In the genomic region with DNA sequence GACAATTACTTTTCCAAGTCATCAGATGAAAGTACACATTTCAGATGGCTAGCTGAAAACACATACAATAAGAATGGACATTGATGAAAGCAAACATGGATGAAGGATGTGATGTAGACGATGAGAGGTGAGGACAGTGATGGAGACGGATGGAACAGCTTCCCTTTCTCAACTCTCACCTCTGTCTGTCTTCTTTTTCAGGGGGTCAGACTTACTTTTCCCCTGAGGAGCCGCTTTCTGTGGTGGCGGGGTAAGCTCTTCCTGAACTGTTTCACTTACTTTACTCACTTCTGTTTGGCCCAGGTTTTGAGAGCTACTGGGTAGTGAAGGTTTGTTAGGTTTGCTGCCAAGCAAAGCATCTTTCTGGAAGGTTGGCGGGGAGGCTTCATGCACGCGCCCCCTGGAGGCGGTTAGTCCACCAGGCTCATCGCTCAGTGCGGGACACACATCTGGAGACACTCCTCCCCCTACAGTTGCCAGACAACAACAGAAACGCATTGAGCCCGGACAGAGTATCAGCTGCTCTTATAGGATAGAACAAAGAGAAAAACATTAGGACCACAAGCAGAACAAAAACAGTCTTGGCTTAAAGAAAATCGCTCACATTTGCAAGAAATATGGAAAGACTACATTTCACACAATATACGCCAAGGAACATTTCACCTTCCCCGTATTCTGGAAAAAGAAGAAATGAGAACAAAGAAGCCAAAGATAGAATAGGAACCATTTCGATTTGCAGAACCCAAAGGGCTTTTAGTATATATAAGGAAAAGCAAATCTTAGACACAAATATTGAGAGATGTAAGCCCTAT, we compare ENCODE assay signal across 7 cellular contexts.
DNase-seq lines count a peak whose midpoint lies in the region; ATAC-seq and TF ChIP-seq lines count a peak whose summit lies in the region.

No MANE protein-coding gene starts in this region.

- no peaks in the 10 kb centered on the region for H3K4me1 ChIP-seq in breast epithelium

- H3K4me3 ChIP-seq in WI38 (ENCODE audit: low read depth, low read length) = no peak overlapping the region
- H3K4me3 ChIP-seq in breast epithelium = no peak overlapping the region

- TF ChIP-seq POLR2A in breast epithelium (IDR thresholded peaks at IDR 0.05) = no peak

- no peaks in the 10 kb centered on the region for H3K9me3 ChIP-seq in breast epithelium

- TF ChIP-seq CTCF in WI38 (IDR thresholded peaks at IDR 0.05; ENCODE audit: low read depth, low read length) = peak; percentile 95
- TF ChIP-seq CTCF in breast epithelium (IDR thresholded peaks at IDR 0.05) = peak; percentile 39 to 72 (median 69)

- no peak overlapping the region for H3K27ac ChIP-seq in breast epithelium

- intact Hi-C loops in breast epithelium (cut with DNase I; ENCODE audit: low total_unique reads) = no loop called here

- no peaks in the 10 kb centered on the region for H3K27me3 ChIP-seq in breast epithelium

- H3K36me3 ChIP-seq in breast epithelium = peaks cover 6% of the 10 kb centered on the region

- DNase-seq in NCI-H2107 (lab: John Stamatoyannopoulos, UW) = peak; percentile 22
- peak; percentile 52 to 69 for DNase-seq in breast epithelium (ENCODE audit: low spot score in 2 of 2)
- peak; percentile 86 for DNase-seq in iris pigment epithelial cell (ENCODE audit: low read depth)
- DNase-seq in stimulated activated CD4-positive, alpha-beta T cell treated with anti-CD3 and anti-CD28 coated beads, Interleukin-15, amount 100 ng/mL, for 24 hours = peak; percentile 87

- peak; percentile 98 for ATAC-seq in GM18502 (IDR thresholded peaks at IDR 0.05; ENCODE audit: poor library complexity, unreplicated experiment)
- peak; percentile 98 for ATAC-seq in HG02798 (IDR thresholded peaks at IDR 0.05; ENCODE audit: poor library complexity, unreplicated experiment)

Comparison
In these comparisons a context has a peak if more than half of its experiments do, and no peak if none do; other contexts are left out.
1. DNase-seq: peak in every context shown above with its lines; median percentile 87 in stimulated activated CD4-positive, alpha-beta T cell treated with anti-CD3 and anti-CD28 coated beads, Interleukin-15, amount 100 ng/mL, for 24 hours; 86 in iris pigment epithelial cell; 60 in breast epithelium; 22 in NCI-H2107.